In the genomic region with DNA sequence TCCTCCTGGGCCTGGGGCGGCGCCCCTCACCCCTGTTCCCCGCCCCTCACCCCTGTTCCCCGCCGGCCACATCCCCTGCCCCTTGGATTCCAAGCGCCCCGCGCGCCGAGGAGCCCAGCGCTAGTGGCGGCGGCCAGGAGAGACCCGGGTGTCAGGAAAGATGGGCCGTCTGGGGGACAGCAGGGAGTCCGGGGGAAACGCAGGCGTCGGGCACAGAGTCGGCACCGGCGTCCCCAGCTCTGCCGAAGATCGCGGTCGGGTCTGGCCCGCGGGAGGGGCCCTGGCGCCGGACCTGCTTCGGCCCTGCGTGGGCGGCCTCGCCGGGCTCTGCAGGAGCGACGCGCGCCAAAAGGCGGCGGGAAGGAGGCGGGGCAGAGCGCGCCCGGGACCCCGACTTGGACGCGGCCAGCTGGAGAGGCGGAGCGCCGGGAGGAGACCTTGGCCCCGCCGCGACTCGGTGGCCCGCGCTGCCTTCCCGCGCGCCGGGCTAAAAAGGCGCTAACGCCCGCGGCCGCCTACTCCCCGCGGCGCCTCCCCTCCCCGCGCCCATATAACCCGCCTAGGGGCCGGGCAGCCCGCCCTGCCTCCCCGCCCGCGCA, we compare ENCODE assay signal across 10 cellular contexts. TPM values are rescaled to one million over a fixed set of nuclear protein-coding genes. Genes with fewer than 3 reads are reported as not detected.
DNase-seq lines count a peak whose midpoint lies in the region; ATAC-seq, FAIRE-seq and TF ChIP-seq lines count a peak whose summit lies in the region.
"Had no signal": no experiment of that assay in that cellular context is flagged by ENCODE, and none has a peak within 500 bp of the region (broad histone marks: within the 10 kb centered on the region; RNA-seq: fewer than 3 reads in every experiment).

A gene (plus strand): TSS at position 578 of the 599 bp plus-strand sequence. CDS start 29,850 bp downstream, outside the sequence.

- no peaks in the 10 kb centered on the region for H3K9me3 ChIP-seq in astrocyte (ENCODE audit: insufficient read depth, low read depth, low read length)
- no peaks in the 10 kb centered on the region for H3K9me3 ChIP-seq in naive thymus-derived CD4-positive, alpha-beta T cell (ENCODE audit: control insufficient read depth in 2 of 3, low read length in 3 of 3)

- CTCF ChIA-PET in naive thymus-derived CD4-positive, alpha-beta T cell (lab: Charles Lee): no interaction called here

- no peaks in the 10 kb centered on the region for H3K9me3 Mint-ChIP-seq in astrocyte (ENCODE audit: unreplicated experiment)
- no peaks in the 10 kb centered on the region for H3K9me3 Mint-ChIP-seq in naive thymus-derived CD4-positive, alpha-beta T cell

- POLR2A ChIA-PET in naive thymus-derived CD4-positive, alpha-beta T cell (lab: Charles Lee): no interaction called here

- H3K4me3 Mint-ChIP-seq in astrocyte (ENCODE audit: unreplicated experiment): no peak within 1 kb of the TSS
- H3K4me3 Mint-ChIP-seq in naive thymus-derived CD4-positive, alpha-beta T cell: peak within 1 kb of the TSS in 9 of 10 donors; percentile 21 to 88 (median 70)

- no peaks in the 10 kb centered on the region for H4K20me1 ChIP-seq in astrocyte (ENCODE audit: insufficient read depth, low read length)

- no peak within 1 kb of the TSS for H3K9ac ChIP-seq in astrocyte (ENCODE audit: low read length)

- H2AFZ ChIP-seq in astrocyte (ENCODE audit: low read depth, low read length): no peak within 1 kb of the TSS

- TF ChIP-seq CTCF in astrocyte (IDR thresholded peaks at IDR 0.05; ENCODE audit: insufficient read depth, low read depth, low read length): no peak

- no peaks in the 10 kb centered on the region for H3K36me3 ChIP-seq in astrocyte (ENCODE audit: insufficient read depth, low read length)
- H3K36me3 ChIP-seq in naive thymus-derived CD4-positive, alpha-beta T cell (ENCODE audit: control insufficient read depth in 2 of 3, insufficient read depth in 3 of 3, low read length in 3 of 3): peaks cover 0 to 5% (median 0%) of the 10 kb centered on the region in 3 experiments

- H3K4me2 ChIP-seq in astrocyte (ENCODE audit: low read length): peak within 1 kb of the TSS; percentile 30

- peaks cover 7% of the 10 kb centered on the region for H3K79me2 ChIP-seq in astrocyte (ENCODE audit: insufficient read depth, low read length)

- no peaks in the 10 kb centered on the region for H3K36me3 Mint-ChIP-seq in astrocyte (ENCODE audit: low read depth, unreplicated experiment)
- peaks cover 0 to 7% (median 0%) of the 10 kb centered on the region in 5 donors for H3K36me3 Mint-ChIP-seq in naive thymus-derived CD4-positive, alpha-beta T cell

- H3K4me1 Mint-ChIP-seq in astrocyte (ENCODE audit: low read depth, unreplicated experiment): no peaks in the 10 kb centered on the region
- H3K4me1 Mint-ChIP-seq in naive thymus-derived CD4-positive, alpha-beta T cell: peaks cover 13 to 37% (median 33%) of the 10 kb centered on the region in 7 donors

- H3K27ac ChIP-seq in astrocyte (ENCODE audit: low read depth, low read length): no peak within 1 kb of the TSS
- H3K27ac ChIP-seq in naive thymus-derived CD4-positive, alpha-beta T cell (ENCODE audit: low read depth, low read length): no peak within 1 kb of the TSS

- H3K27me3 Mint-ChIP-seq in astrocyte (ENCODE audit: low read depth, unreplicated experiment): peaks cover 48% of the 10 kb centered on the region
- H3K27me3 Mint-ChIP-seq in naive thymus-derived CD4-positive, alpha-beta T cell: peaks cover 30 to 47% (median 37%) of the 10 kb centered on the region in 5 donors

- DNase-seq in NCI-H510A treated with DMSO at 0.1 percent for 48 hours (lab: John Stamatoyannopoulos, UW) (peak; percentile 36), NCI-H510A (lab: John Stamatoyannopoulos, UW) (no peak), NCI-H1048 (lab: John Stamatoyannopoulos, UW) (peak; percentile 34), astrocyte (ENCODE audit: low read depth) (no peak), inferior parietal cortex (ENCODE audit: extremely low spot score) (no peak)
- peak in 5 of 9 donors; percentile 4 to 46 (median 9) for DNase-seq in naive thymus-derived CD4-positive, alpha-beta T cell

- peaks cover 51% of the 10 kb centered on the region for H3K27me3 ChIP-seq in astrocyte (ENCODE audit: insufficient read depth, low read length)
- H3K27me3 ChIP-seq in naive thymus-derived CD4-positive, alpha-beta T cell (ENCODE audit: control insufficient read depth in 2 of 2, insufficient read depth in 2 of 2, low read length in 2 of 2): peaks cover 3 to 20% of the 10 kb centered on the region in 2 donors

- intact Hi-C loops in naive thymus-derived CD4-positive, alpha-beta T cell (cut with micrococcal nuclease): loop anchor here (2.0 to 5.0 kb wide), 3 partner anchors 70 to 1261 kb away; a partner anchor contains a TSS

- H3K4me1 ChIP-seq in astrocyte (ENCODE audit: insufficient read depth, low read length): peaks cover 6% of the 10 kb centered on the region
- peaks cover 11 to 16% of the 10 kb centered on the region in 2 donors for H3K4me1 ChIP-seq in naive thymus-derived CD4-positive, alpha-beta T cell (ENCODE audit: control insufficient read depth in 2 of 2, insufficient read depth in 2 of 2, low read length in 2 of 2)

- no peak for FAIRE-seq in astrocyte (lab: Jason Lieb, UNC)
- FAIRE-seq: TTC549 had no signal

- no peak within 1 kb of the TSS for H3K4me3 ChIP-seq in astrocyte (ENCODE audit: insufficient read depth, low read depth, low read length)
- no peak within 1 kb of the TSS for H3K4me3 ChIP-seq in naive thymus-derived CD4-positive, alpha-beta T cell (ENCODE audit: low read length)

- no peak within 1 kb of the TSS for H3K27ac Mint-ChIP-seq in astrocyte (ENCODE audit: unreplicated experiment)
- H3K27ac Mint-ChIP-seq in naive thymus-derived CD4-positive, alpha-beta T cell: no peak within 1 kb of the TSS

- ATAC-seq in naive thymus-derived CD4-positive, alpha-beta T cell: no peak
- ATAC-seq in GM19467 (IDR thresholded peaks at IDR 0.05; ENCODE audit: unreplicated experiment) (no peak), HG03469 (IDR thresholded peaks at IDR 0.05; ENCODE audit: unreplicated experiment) (no peak)

RNA-seq across cellular contexts. Expression of the gene that starts here (rescaled TPM):
- total RNA-seq in astrocyte: 0.18 TPM in 1 of 2 replicates, not detected in the other
- total RNA-seq in naive thymus-derived CD4-positive, alpha-beta T cell: 1 to 10 TPM in 1 of 5 experiments, under 1 TPM in 2, not detected in 2; 0.15 to 2.4 (median 0.45) TPM
- under 1 TPM; 0.03 to 0.15 TPM for polyA plus RNA-seq in naive thymus-derived CD4-positive, alpha-beta T cell
- polyA plus RNA-seq: BJ had no signal

Comparison
In these comparisons a context has a peak if more than half of its experiments do, and no peak if none do; other contexts are left out.
1. DNase-seq: peak in NCI-H510A treated with DMSO at 0.1 percent for 48 hours (single experiment), NCI-H1048 (single experiment) and naive thymus-derived CD4-positive, alpha-beta T cell (5 of 9); none in NCI-H510A (single experiment), astrocyte (single experiment) and inferior parietal cortex (single experiment).